Comparison of ENCODE assay signal across 8 cellular contexts in genomic region chr6:29631860-29632731, GRCh38. TPM values are rescaled to one million over a fixed set of nuclear protein-coding genes. Genes with fewer than 3 reads are reported as not detected.
DNase-seq lines count a peak whose midpoint lies in the region; ATAC-seq and TF ChIP-seq lines count a peak whose summit lies in the region.

No MANE protein-coding gene starts in this region.

- no peak for TF ChIP-seq CTCF in neutrophil (IDR thresholded peaks at IDR 0.05)

- H3K9me3 ChIP-seq in neutrophil: no peaks in the 10 kb centered on the region

- peak; percentile 15 for ATAC-seq in HG03095 (IDR thresholded peaks at IDR 0.05; ENCODE audit: unreplicated experiment)

- no peak overlapping the region for H3K27ac ChIP-seq in neutrophil
- H3K27ac ChIP-seq in urinary bladder (ENCODE audit: low read depth): peak overlapping the region; percentile 67

- H3K27me3 ChIP-seq in neutrophil: peaks cover 89% of the 10 kb centered on the region

- DNase-seq in RKO (ENCODE audit: low spot score): peak; percentile 37
- peak; percentile 60 for DNase-seq in activated naive CD4-positive, alpha-beta T cell treated with Interleukin-2 at 50 U/mL for 16 hours
- peak; percentile 64 for DNase-seq in germinal center (ENCODE audit: low spot score)
- no peak for DNase-seq in GF-D8 (lab: John Stamatoyannopoulos, UW)

- H3K36me3 ChIP-seq in neutrophil: no peaks in the 10 kb centered on the region
- no peaks in the 10 kb centered on the region for H3K36me3 ChIP-seq in urinary bladder (ENCODE audit: insufficient read depth)

- H3K4me1 ChIP-seq in neutrophil (ENCODE audit: control insufficient read depth in 1 of 2, insufficient read depth in 1 of 2, low read depth in 1 of 2, low read length in 1 of 2) (peaks cover 31 to 41% of the 10 kb centered on the region in 2 experiments), urinary bladder (ENCODE audit: insufficient read depth) (peaks cover 2% of the 10 kb centered on the region)

- H3K4me3 ChIP-seq in GM08714 (ENCODE audit: low read length): peak overlapping the region; percentile 53
- peak overlapping the region; percentile 57 to 91 for H3K4me3 ChIP-seq in neutrophil (ENCODE audit: low read depth in 1 of 2, low read length in 1 of 2)
- H3K4me3 ChIP-seq in urinary bladder (ENCODE audit: low read depth, low read length): peak overlapping the region; percentile 94

- WGBS in urinary bladder: 3% methylated on average over 51 of the region's 53 CpGs

RNA-seq across cellular contexts. Expression of gene GABBR1, which starts 0.9 kb away (rescaled TPM):
- total RNA-seq in urinary bladder: 39.1 TPM
- polyA plus RNA-seq in urinary bladder: 39.4 TPM

RNA-seq across cellular contexts. Expression of gene MOG, which starts 24.8 kb away (rescaled TPM):
- not detected for total RNA-seq in urinary bladder
- not detected for polyA plus RNA-seq in urinary bladder

RNA-seq across cellular contexts. Expression of gene OR2H2, which starts 47.2 kb away (rescaled TPM):
- not detected for total RNA-seq in urinary bladder
- polyA plus RNA-seq in urinary bladder: not detected

RNA-seq across cellular contexts. Expression of gene ZFP57, which starts 48.9 kb away (rescaled TPM):
- total RNA-seq in urinary bladder: not detected
- polyA plus RNA-seq in urinary bladder: not detected
